Comparison of ENCODE assay signal across 8 cellular contexts in the genomic region with DNA sequence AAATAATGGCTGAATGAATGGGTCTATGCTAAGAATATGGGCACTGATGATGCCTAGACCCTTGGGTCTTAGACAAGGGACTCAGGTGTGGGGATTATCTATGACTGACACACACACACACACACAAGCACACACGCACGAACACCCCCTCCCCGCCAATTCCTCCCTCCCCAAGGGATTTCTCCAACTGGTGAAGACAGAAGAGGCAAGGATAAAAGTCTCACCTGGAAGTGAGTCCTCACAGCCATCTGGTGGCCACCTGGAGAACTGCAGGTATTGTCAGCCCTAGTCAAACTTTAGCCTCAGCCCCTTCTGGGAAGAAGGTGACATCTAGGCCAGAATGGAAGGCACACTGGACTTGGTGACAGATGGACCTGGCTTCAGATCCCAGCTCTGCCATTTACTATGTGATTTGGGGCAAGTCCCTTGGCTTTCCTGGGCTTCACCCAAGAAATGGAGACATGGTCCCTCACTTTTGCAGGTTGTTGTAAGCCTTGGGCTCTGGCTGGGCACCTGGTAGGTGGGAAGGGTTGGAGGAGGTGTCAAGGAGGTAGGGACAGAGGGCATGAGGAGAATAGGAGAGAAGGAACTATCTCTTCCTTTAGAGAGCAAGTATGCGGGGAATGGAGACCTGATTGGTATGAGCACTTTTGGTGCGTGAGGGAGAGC. TPM values are rescaled to one million over a fixed set of nuclear protein-coding genes. Genes with fewer than 3 reads are reported as not detected.
DNase-seq lines count a peak whose midpoint lies in the region; ATAC-seq, FAIRE-seq and TF ChIP-seq lines count a peak whose summit lies in the region.

No MANE protein-coding gene starts in this region.

- DNase-seq in ACHN: peak; percentile 49
- no peak for DNase-seq in GM12891 (ENCODE audit: insufficient read length, low spot score)
- peak; percentile 3 for DNase-seq in NCI-H774 (lab: John Stamatoyannopoulos, UW)
- DNase-seq in activated CD8-positive, alpha-beta memory T cell treated with anti-CD3 and anti-CD28 coated beads, Interleukin-2, amount 50 U/mL, for 48 hours: peak; percentile 87
- DNase-seq in esophagus muscularis mucosa (ENCODE audit: extremely low spot score): no peak
- DNase-seq in osteocyte (ENCODE audit: extremely low spot score, unreplicated experiment): no peak
- DNase-seq in upper lobe of right lung: peak; percentile 81
- no peak for DNase-seq in NCI-H226

- peak; percentile 74 for ATAC-seq in upper lobe of right lung

- peaks cover 13% of the 10 kb centered on the region for H3K4me1 Mint-ChIP-seq in osteocyte (ENCODE audit: unreplicated experiment)

- no peak overlapping the region for H3K27ac Mint-ChIP-seq in osteocyte (ENCODE audit: unreplicated experiment)

- in situ Hi-C loops in ACHN (cut with HindIII; ENCODE audit: low pct_ligation_motif_present, low pct_unique_long_range_greater_than_20kb, low sequenced_read_pairs): no loop called here

- no peaks in the 10 kb centered on the region for H3K36me3 Mint-ChIP-seq in osteocyte (ENCODE audit: unreplicated experiment)

- peak; percentile 91 for FAIRE-seq in GM12891 (lab: Jason Lieb, UNC)

- WGBS in esophagus muscularis mucosa: 45% methylated on average over 5 of the region's 5 CpGs

- no peak overlapping the region for H3K4me3 Mint-ChIP-seq in osteocyte (ENCODE audit: unreplicated experiment)

- TF ChIP-seq CTCF in esophagus muscularis mucosa (IDR thresholded peaks at IDR 0.05) (peak; percentile 90 to 93 (median 92)), osteocyte (IDR thresholded peaks at IDR 0.05) (peak; percentile 82), upper lobe of right lung (IDR thresholded peaks at IDR 0.05) (peak; percentile 84)

- H3K27me3 ChIP-seq in esophagus muscularis mucosa (peaks cover 0 to 4% (median 0%) of the 10 kb centered on the region in 4 donors), upper lobe of right lung (no peaks in the 10 kb centered on the region)

- H3K4me3 ChIP-seq in esophagus muscularis mucosa (no peak overlapping the region), upper lobe of right lung (no peak overlapping the region)

- TF ChIP-seq POLR2A in GM12891 (IDR thresholded peaks at IDR 0.05; ENCODE audit: low read depth, low read length) (no peak), esophagus muscularis mucosa (IDR thresholded peaks at IDR 0.05; ENCODE audit: low read depth) (no peak)

- intact Hi-C loops in esophagus muscularis mucosa (cut with DNase I) (loop anchor here (1.0 to 10.0 kb wide), 2 partner anchors 31 to 54 kb away; no protein-coding TSS in a partner anchor), upper lobe of right lung (cut with DNase I) (no loop called here)

- TF ChIP-seq EP300 in esophagus muscularis mucosa (IDR thresholded peaks at IDR 0.05): no peak

- H3K36me3 ChIP-seq in esophagus muscularis mucosa (no peaks in the 10 kb centered on the region), upper lobe of right lung (no peaks in the 10 kb centered on the region)

- H3K9me3 ChIP-seq in esophagus muscularis mucosa (no peaks in the 10 kb centered on the region), upper lobe of right lung (no peaks in the 10 kb centered on the region)

- H3K4me1 ChIP-seq in esophagus muscularis mucosa: peaks cover 22 to 32% (median 24%) of the 10 kb centered on the region in 4 donors
- peaks cover 24% of the 10 kb centered on the region for H3K4me1 ChIP-seq in upper lobe of right lung

- no peak overlapping the region for H3K27ac ChIP-seq in esophagus muscularis mucosa (replicated peaks in 1 of 4)
- peak overlapping the region; percentile 11 for H3K27ac ChIP-seq in upper lobe of right lung

- H3K9me3 Mint-ChIP-seq in osteocyte (ENCODE audit: unreplicated experiment): no peaks in the 10 kb centered on the region

- H3K27me3 Mint-ChIP-seq in osteocyte (ENCODE audit: unreplicated experiment): peaks cover 15% of the 10 kb centered on the region

TF ChIP-seq in GM12891, 5 proteins besides CTCF, POLR2A, EP300 and RAD21:
- no peak for TF ChIP-seq POLR2AphosphoS5 (IDR thresholded peaks at IDR 0.05; ENCODE audit: low read depth, low read length)
- no peak for TF ChIP-seq TAF1 (IDR thresholded peaks at IDR 0.05; ENCODE audit: low read depth, low read length)
- TF ChIP-seq PAX5 (IDR thresholded peaks at IDR 0.05; ENCODE audit: insufficient read depth, low read length, severe bottlenecking): no peak
- no peak for TF ChIP-seq POU2F2 (IDR thresholded peaks at IDR 0.05; ENCODE audit: low read depth, low read length)
- no peak for TF ChIP-seq SPI1 (IDR thresholded peaks at IDR 0.05; ENCODE audit: low read depth, low read length)

RNA-seq across cellular contexts. Expression of a gene that starts 4.0 kb away (rescaled TPM):
- 0.64 TPM for polyA plus RNA-seq in GM12891 (2012; ENCODE audit: low read depth, missing spikeins)
- total RNA-seq in esophagus muscularis mucosa: 1 to 10 TPM in 1 of 4 donors, under 1 TPM in 1, not detected in 2; 0.13 to 4.5 TPM
- total RNA-seq in osteocyte: 0.50 and 0.56 TPM in 2 replicates
- total RNA-seq in upper lobe of right lung: 0.90 TPM

RNA-seq across cellular contexts. Expression of a gene that starts 5.3 kb away (rescaled TPM):
- polyA plus RNA-seq in GM12891 (2012; ENCODE audit: low read depth, missing spikeins): 0.12 TPM
- total RNA-seq in esophagus muscularis mucosa (not detected), osteocyte (not detected in 2 replicates), upper lobe of right lung (1.2 TPM)

RNA-seq across cellular contexts. Expression of a gene that starts 13.8 kb away (rescaled TPM):
- not detected for polyA plus RNA-seq in GM12891 (2012; ENCODE audit: low read depth, missing spikeins)
- total RNA-seq in esophagus muscularis mucosa (10 to 100 TPM in 2 of 4 donors, 1 to 10 TPM in 2; 2.9 to 16.6 (median 10.5) TPM), osteocyte (not detected in 2 replicates), upper lobe of right lung (826 TPM)

RNA-seq across cellular contexts. Expression of a gene that starts 21.7 kb away (rescaled TPM):
- 5.0 TPM for polyA plus RNA-seq in GM12891 (2012; ENCODE audit: low read depth, missing spikeins)
- total RNA-seq in esophagus muscularis mucosa (10 to 100 TPM; 29.7 to 80.1 (median 55.4) TPM), osteocyte (43.0 and 48.2 TPM in 2 replicates), upper lobe of right lung (144 TPM)

RNA-seq across cellular contexts. Expression of a gene that starts 46.6 kb away (rescaled TPM):
- 25.2 TPM for polyA plus RNA-seq in GM12891 (2012; ENCODE audit: low read depth, missing spikeins)
- 1 to 10 TPM in 2 of 4 donors, under 1 TPM in 2; 0.29 to 3.7 (median 1.5) TPM for total RNA-seq in esophagus muscularis mucosa
- total RNA-seq in osteocyte: 0.46 and 0.97 TPM in 2 replicates
- total RNA-seq in upper lobe of right lung: 30.6 TPM

Comparison
In these comparisons a context has a peak if more than half of its experiments do, and no peak if none do; other contexts are left out.
1. DNase-seq: peak in ACHN (single experiment), NCI-H774 (single experiment), activated CD8-positive, alpha-beta memory T cell treated with anti-CD3 and anti-CD28 coated beads, Interleukin-2, amount 50 U/mL, for 48 hours (single experiment) and upper lobe of right lung (single experiment); none in GM12891 (single experiment), esophagus muscularis mucosa (single experiment), osteocyte (single experiment) and NCI-H226 (single experiment).
2. RNA of a gene that starts 13.8 kb away (total RNA-seq): 826 TPM in upper lobe of right lung (single experiment); 2.9 to 16.6 TPM in esophagus muscularis mucosa and not detected in osteocyte; every median in the first group is over 10 times any median in the second.
3. Peak in every context shown above with its lines, with median percentiles within 50 percentile points of each other: CTCF ChIP-seq.